19 cellular contexts compared by ENCODE assay signal in the genomic region with DNA sequence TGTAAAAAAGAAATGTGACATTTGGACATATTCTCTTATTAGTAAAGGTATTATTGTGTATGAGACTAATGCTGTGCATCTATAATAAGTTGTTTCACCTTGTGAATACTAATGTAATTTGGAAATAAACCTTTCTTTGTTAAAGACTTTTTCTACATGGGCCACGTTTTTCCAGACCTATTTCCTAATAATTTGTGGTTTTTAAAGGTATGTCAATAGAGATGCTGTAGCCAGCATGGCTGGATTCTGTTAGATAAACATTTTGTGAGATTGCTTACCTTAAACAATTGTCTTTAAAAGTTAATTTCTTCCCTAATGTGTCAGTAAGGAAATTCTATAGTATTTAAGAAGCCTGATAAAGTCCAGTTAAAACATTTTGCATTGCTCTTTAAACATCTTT. TPM values are rescaled to one million over a fixed set of nuclear protein-coding genes. Genes with fewer than 3 reads are reported as not detected.
DNase-seq lines count a peak whose midpoint lies in the region; ATAC-seq and TF ChIP-seq lines count a peak whose summit lies in the region.
"Had no signal": no experiment of that assay in that cellular context is flagged by ENCODE, and none has a peak within 500 bp of the region (broad histone marks: within the 10 kb centered on the region; RNA-seq: fewer than 3 reads in every experiment).

No MANE protein-coding gene starts in this region.

- H3K23ac ChIP-seq in neuronal stem cell (ENCODE audit: low read depth, low read length, poor library complexity): no peak overlapping the region

- no peak for DNase-seq in CD8-positive, alpha-beta T cell
- peak; percentile 24 for DNase-seq in M059J (ENCODE audit: low read depth)
- DNase-seq in central memory CD8-positive, alpha-beta T cell (ENCODE audit: low spot score in 2 of 2): no peak
- DNase-seq in iris pigment epithelial cell (ENCODE audit: low read depth): peak; percentile 58
- no peak for DNase-seq in neuronal stem cell (ENCODE audit: low spot score)
- DNase-seq: Caco-2, DMS153, EL, MV-4-11, NCI-H1417, NCI-H1930, NCI-H2171, NCI-H748 treated with DMSO at 0.1 percent for 48 hours, SJCRH30 had no signal

- H3K27ac ChIP-seq in CD8-positive, alpha-beta T cell (ENCODE audit: low read depth, low read length): no peak overlapping the region
- no peak overlapping the region for H3K27ac ChIP-seq in neuronal stem cell (replicated peaks; ENCODE audit: low read length)
- H3K27ac ChIP-seq: RWPE1, SJCRH30 had no signal

- no peak overlapping the region for H3K14ac ChIP-seq in neuronal stem cell (ENCODE audit: low read length)

- H3K27me3 Mint-ChIP-seq in CD8-positive, alpha-beta T cell (ENCODE audit: low read depth): no peaks in the 10 kb centered on the region
- H3K27me3 Mint-ChIP-seq in central memory CD8-positive, alpha-beta T cell: no peaks in the 10 kb centered on the region
- H3K27me3 Mint-ChIP-seq: IgD-negative memory B cell had no signal

- H4K8ac ChIP-seq in neuronal stem cell (ENCODE audit: low read depth, low read length): no peak overlapping the region

- POLR2A ChIA-PET in CD8-positive, alpha-beta T cell (lab: Charles Lee): no interaction called here

- no peak overlapping the region for H2AFZ ChIP-seq in neuronal stem cell (ENCODE audit: low read length)

- no peak overlapping the region for H2BK120ac ChIP-seq in neuronal stem cell (ENCODE audit: low read depth, low read length)

- no CpG with 5 or more reads among the region's 1 CpG for WGBS in neuronal stem cell (ENCODE audit: extremely low coverage in 2 of 2, insufficient read length in 2 of 2, insufficient replicate concordance in 1 of 2), 2 donors

- H2AK5ac ChIP-seq in neuronal stem cell (ENCODE audit: low read depth, low read length): no peak overlapping the region

- intact Hi-C loops in CD8-positive, alpha-beta T cell (cut with DNase I, micrococcal nuclease): no loop called here

- peaks cover 5% of the 10 kb centered on the region for H3K36me3 Mint-ChIP-seq in CD8-positive, alpha-beta T cell
- peaks cover 2% of the 10 kb centered on the region for H3K36me3 Mint-ChIP-seq in central memory CD8-positive, alpha-beta T cell (ENCODE audit: insufficient read depth)

- no peak overlapping the region for H3K9ac ChIP-seq in neuronal stem cell (ENCODE audit: low read depth, low read length, poor library complexity)

- H3K4me3 Mint-ChIP-seq in CD8-positive, alpha-beta T cell: no peak overlapping the region
- no peak overlapping the region for H3K4me3 Mint-ChIP-seq in central memory CD8-positive, alpha-beta T cell
- H3K4me3 Mint-ChIP-seq: IgD-negative memory B cell had no signal

- no peaks in the 10 kb centered on the region for H3K9me3 Mint-ChIP-seq in CD8-positive, alpha-beta T cell
- H3K9me3 Mint-ChIP-seq in central memory CD8-positive, alpha-beta T cell: no peaks in the 10 kb centered on the region
- H3K9me3 Mint-ChIP-seq: IgD-negative memory B cell had no signal

- H3K36me3 ChIP-seq in CD8-positive, alpha-beta T cell (ENCODE audit: insufficient read depth, low read length): no peaks in the 10 kb centered on the region
- H3K36me3 ChIP-seq in neuronal stem cell (replicated peaks in 1 of 2; ENCODE audit: control insufficient read depth in 2 of 2, insufficient read depth in 2 of 2, low read length in 2 of 2): no peaks in the 10 kb centered on the region
- H3K36me3 ChIP-seq: SJCRH30 had no signal

- no peak for TF ChIP-seq CTCF in CD8-positive, alpha-beta T cell (IDR thresholded peaks at IDR 0.05)

- H3K4me2 ChIP-seq in neuronal stem cell (ENCODE audit: insufficient read depth, low read length, poor library complexity, severe bottlenecking): no peak overlapping the region

- no peak overlapping the region for H4K91ac ChIP-seq in neuronal stem cell (ENCODE audit: low read depth, low read length, poor library complexity)

- ATAC-seq in CD8-positive, alpha-beta T cell: no peak
- no peak for ATAC-seq in central memory CD8-positive, alpha-beta T cell (replicated peaks; ENCODE audit: extremely low read depth, poor library complexity, severe bottlenecking)
- ATAC-seq in HG03520 (IDR thresholded peaks at IDR 0.05; ENCODE audit: unreplicated experiment): no peak
- no peak for ATAC-seq in GM19324 (IDR thresholded peaks at IDR 0.05; ENCODE audit: low FRiP score, unreplicated experiment)
- ATAC-seq in GM19395 (IDR thresholded peaks at IDR 0.05; ENCODE audit: unreplicated experiment): no peak

- no peak overlapping the region for H3K4me3 ChIP-seq in CD8-positive, alpha-beta T cell (ENCODE audit: low read depth, low read length)
- no peak overlapping the region for H3K4me3 ChIP-seq in neuronal stem cell (ENCODE audit: low read length in 2 of 2)
- H3K4me3 ChIP-seq: SJCRH30 had no signal

- H2BK15ac ChIP-seq in neuronal stem cell (ENCODE audit: low read length): no peak overlapping the region

- H3K4me1 Mint-ChIP-seq in CD8-positive, alpha-beta T cell (ENCODE audit: low read depth): peaks cover 67% of the 10 kb centered on the region
- peaks cover 46% of the 10 kb centered on the region for H3K4me1 Mint-ChIP-seq in central memory CD8-positive, alpha-beta T cell

- CTCF ChIA-PET in CD8-positive, alpha-beta T cell (lab: Charles Lee): no interaction called here

- H2BK12ac ChIP-seq in neuronal stem cell (ENCODE audit: low read length): no peak overlapping the region

- H3K18ac ChIP-seq in neuronal stem cell (ENCODE audit: low read length): no peak overlapping the region

- peaks cover 8% of the 10 kb centered on the region for H3K4me1 ChIP-seq in CD8-positive, alpha-beta T cell (ENCODE audit: insufficient read depth, low read length)
- no peaks in the 10 kb centered on the region for H3K4me1 ChIP-seq in neuronal stem cell (ENCODE audit: control insufficient read depth in 2 of 2, insufficient read depth in 1 of 2, low read depth in 1 of 2, low read length in 2 of 2)
- H3K4me1 ChIP-seq: Caco-2, SJCRH30 had no signal

- no peak overlapping the region for H2BK5ac ChIP-seq in neuronal stem cell (ENCODE audit: low read length)

- no peak overlapping the region for H3K4ac ChIP-seq in neuronal stem cell (ENCODE audit: low read length)

- peak overlapping the region; percentile 49 for H3K27ac Mint-ChIP-seq in CD8-positive, alpha-beta T cell
- H3K27ac Mint-ChIP-seq in central memory CD8-positive, alpha-beta T cell (ENCODE audit: low read depth): peak overlapping the region; percentile 35

- no peaks in the 10 kb centered on the region for H3K27me3 ChIP-seq in CD8-positive, alpha-beta T cell (ENCODE audit: insufficient read depth, low read length)
- no peaks in the 10 kb centered on the region for H3K27me3 ChIP-seq in neuronal stem cell (ENCODE audit: control insufficient read depth in 3 of 3, insufficient read depth in 3 of 3, low read depth in 1 of 3, low read length in 3 of 3)
- H3K27me3 ChIP-seq: SJCRH30 had no signal

- H3K9me3 ChIP-seq in CD8-positive, alpha-beta T cell (ENCODE audit: low read length): no peaks in the 10 kb centered on the region
- H3K9me3 ChIP-seq in neuronal stem cell (replicated peaks in 1 of 2; ENCODE audit: control insufficient read depth in 2 of 2, insufficient read depth in 1 of 2, low read depth in 1 of 2, low read length in 2 of 2): peaks cover 0 to 2% of the 10 kb centered on the region in 2 donors
- H3K9me3 ChIP-seq: Caco-2 had no signal

- no peaks in the 10 kb centered on the region for H3K79me1 ChIP-seq in neuronal stem cell (ENCODE audit: low read depth, low read length)

RNA-seq across cellular contexts. Expression of a gene that starts 56.0 kb away (rescaled TPM):
- total RNA-seq in CD8-positive, alpha-beta T cell: 10 to 100 TPM; 73.0 to 74.7 TPM
- total RNA-seq in M059J (2014; rRNA removed; shearing (Covaris generic)): 5.1 and 5.8 TPM in 2 replicates
- polyA plus RNA-seq in neuronal stem cell (2013, experiment 1 of 2): 10.2 TPM
- polyA plus RNA-seq in neuronal stem cell (2013, experiment 2 of 2): 10.3 TPM

Comparison
In these comparisons a context has a peak if more than half of its experiments do, and no peak if none do; other contexts are left out.
1. DNase-seq: peak in M059J (single experiment) and iris pigment epithelial cell (single experiment); none in CD8-positive, alpha-beta T cell (0 of 7), central memory CD8-positive, alpha-beta T cell (0 of 2) and neuronal stem cell (single experiment).
2. RNA of a gene that starts 56.0 kb away (total RNA-seq): 73.0 to 74.7 TPM in CD8-positive, alpha-beta T cell; 5.1 to 5.8 TPM in M059J; every median in the first group is over 10 times any median in the second.